ENCODE assay signal across 17 cellular contexts in the genomic region with DNA sequence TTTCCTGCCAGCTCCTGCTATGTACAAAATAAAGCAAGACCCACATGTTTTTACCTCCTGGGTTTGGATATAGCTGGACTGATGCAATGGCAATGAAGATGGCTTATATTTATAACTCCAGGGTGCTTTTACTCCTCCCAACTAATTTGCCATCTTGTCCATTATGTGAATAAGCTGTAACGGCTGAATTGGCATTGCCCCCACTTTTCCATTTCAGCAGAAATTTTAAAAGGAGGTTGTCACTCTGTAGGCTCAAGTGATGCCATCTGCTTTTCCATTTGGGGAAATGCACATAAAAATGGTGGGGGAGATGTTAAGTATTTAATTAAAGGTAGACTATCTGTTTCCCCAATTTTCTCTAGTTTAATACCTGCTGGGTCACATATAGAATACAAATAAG.
DNase-seq lines count a peak whose midpoint lies in the region; ATAC-seq and TF ChIP-seq lines count a peak whose summit lies in the region.
"Had no signal": no experiment of that assay in that cellular context is flagged by ENCODE, and none has a peak within 500 bp of the region (broad histone marks: within the 10 kb centered on the region; RNA-seq: fewer than 3 reads in every experiment).

No MANE protein-coding gene starts in this region.

- no peak for ATAC-seq in GM19324 (IDR thresholded peaks at IDR 0.05; ENCODE audit: low FRiP score, unreplicated experiment)
- ATAC-seq: HCT116 had no signal

- H3K79me2 ChIP-seq in hepatocyte (no peaks in the 10 kb centered on the region), GM23248 (ENCODE audit: insufficient read depth) (no peaks in the 10 kb centered on the region)

- H3F3A ChIP-seq in GM23248 (ENCODE audit: insufficient read depth): no peaks in the 10 kb centered on the region

- DNase-seq in NCI-H2171 treated with DMSO at 0.1 percent for 48 hours (lab: John Stamatoyannopoulos, UW) (peak; percentile 39), NCI-H2171 (lab: John Stamatoyannopoulos, UW) (no peak), NCI-H146 (lab: John Stamatoyannopoulos, UW) (peak; percentile 67), NCI-H446 (lab: John Stamatoyannopoulos, UW) (peak; percentile 35 to 74), hepatocyte (ENCODE audit: low spot score) (peak; percentile 4), GM23248 (no peak)
- no peak for DNase-seq in effector CD4-positive, alpha-beta T cell
- DNase-seq: DMS153, NCI-H1436, NCI-H2029, NCI-H345, NCI-H774, Peyer's patch, SJCRH30, T-helper 9 cell had no signal

- in situ Hi-C loops in GM23248 (cut with MboI): no loop called here

- no peaks in the 10 kb centered on the region for H3K36me3 ChIP-seq in hepatocyte (replicated peaks; ENCODE audit: insufficient read depth, low read depth)
- H3K36me3 ChIP-seq in GM23248 (ENCODE audit: low read depth): no peaks in the 10 kb centered on the region
- H3K36me3 ChIP-seq: Peyer's patch, SJCRH30 had no signal

- H3K4me2 ChIP-seq in hepatocyte (no peak overlapping the region), GM23248 (ENCODE audit: unreplicated experiment) (no peak overlapping the region)

- H3K9me2 ChIP-seq in hepatocyte (replicated peaks; ENCODE audit: insufficient read depth) (no peaks in the 10 kb centered on the region), GM23248 (ENCODE audit: insufficient read depth) (no peaks in the 10 kb centered on the region)

- no peak overlapping the region for H2AFZ ChIP-seq in hepatocyte
- no peak overlapping the region for H2AFZ ChIP-seq in GM23248

- H3K27ac ChIP-seq in hepatocyte (no peak overlapping the region), GM23248 (no peak overlapping the region)
- H3K27ac ChIP-seq: Peyer's patch, SJCRH30 had no signal

- H3K4me3 ChIP-seq in hepatocyte (no peak overlapping the region), GM23248 (no peak overlapping the region)
- H3K4me3 ChIP-seq: Peyer's patch, SJCRH30 had no signal

- H3K27me3 ChIP-seq in hepatocyte: no peaks in the 10 kb centered on the region
- H3K27me3 ChIP-seq in GM23248 (replicated peaks; ENCODE audit: insufficient read depth): no peaks in the 10 kb centered on the region
- H3K27me3 ChIP-seq: Peyer's patch, SJCRH30 had no signal

- TF ChIP-seq CTCF in hepatocyte (IDR thresholded peaks at IDR 0.05; ENCODE audit: poor library complexity): no peak

- WGBS in hepatocyte (ENCODE audit: low lambda C conversion rate, missing lambda C conversion rate): 63% methylated on average over 1 of the region's 1 CpG
- 0% methylated on average over 1 of the region's 1 CpG for WGBS in GM23248 (ENCODE audit: low coverage in 1 of 2, low lambda C conversion rate in 2 of 2, missing lambda C conversion rate in 2 of 2), 2 experiments

- H4K20me1 ChIP-seq in hepatocyte (ENCODE audit: insufficient read depth, poor library complexity, severe bottlenecking) (no peaks in the 10 kb centered on the region), GM23248 (ENCODE audit: insufficient read depth) (no peaks in the 10 kb centered on the region)

- no peaks in the 10 kb centered on the region for H3K4me1 ChIP-seq in hepatocyte (ENCODE audit: insufficient read depth)
- no peaks in the 10 kb centered on the region for H3K4me1 ChIP-seq in GM23248 (ENCODE audit: insufficient read depth)
- H3K4me1 ChIP-seq: Peyer's patch, SJCRH30 had no signal

- no peak overlapping the region for H3K9ac ChIP-seq in GM23248

- no peaks in the 10 kb centered on the region for H3K9me3 ChIP-seq in hepatocyte (ENCODE audit: low read depth)
- H3K9me3 ChIP-seq in GM23248 (ENCODE audit: low read depth): no peaks in the 10 kb centered on the region
- H3K9me3 ChIP-seq: Peyer's patch, SJCRH30 had no signal

Comparison
In these comparisons a context has a peak if more than half of its experiments do, and no peak if none do; other contexts are left out.
1. DNase-seq: peak in NCI-H2171 treated with DMSO at 0.1 percent for 48 hours (single experiment), NCI-H146 (single experiment), NCI-H446 (2 of 2) and hepatocyte (single experiment); none in NCI-H2171 (single experiment), GM23248 (single experiment) and effector CD4-positive, alpha-beta T cell (single experiment).